In genomic region chr12:122669397-122670070, GRCh38 we compare ENCODE assay signal across 16 cellular contexts. TPM values are rescaled to one million over a fixed set of nuclear protein-coding genes. Genes with fewer than 3 reads are reported as not detected.
DNase-seq lines count a peak whose midpoint lies in the region; ATAC-seq, FAIRE-seq and TF ChIP-seq lines count a peak whose summit lies in the region.
"Had no signal": no experiment of that assay in that cellular context is flagged by ENCODE, and none has a peak within 500 bp of the region (broad histone marks: within the 10 kb centered on the region; RNA-seq: fewer than 3 reads in every experiment).

No MANE protein-coding gene starts in this region.

- FAIRE-seq in GM19239 (lab: Jason Lieb, UNC), result no peak
- FAIRE-seq: H1 had no signal

- no peaks in the 10 kb centered on the region for H3K79me2 ChIP-seq in parathyroid adenoma

- H3K27me3 Mint-ChIP-seq in natural killer cell (ENCODE audit: low read depth in 2 of 2), result peaks cover 4 to 7% of the 10 kb centered on the region in 2 donors

- TF ChIP-seq CTCF in parathyroid adenoma (IDR thresholded peaks at IDR 0.05) (no peak), natural killer cell (IDR thresholded peaks at IDR 0.05) (no peak)

- H3K9me3 Mint-ChIP-seq in natural killer cell, result no peaks in the 10 kb centered on the region

- intact Hi-C loops in natural killer cell (cut with micrococcal nuclease), result no loop called here

- no peak overlapping the region for H3K27ac ChIP-seq in parathyroid adenoma
- H3K27ac ChIP-seq: HL-60, SJCRH30, upper lobe of left lung had no signal

- peak overlapping the region; percentile 22 for H3K4me2 ChIP-seq in parathyroid adenoma (ENCODE audit: low read length)

- H3K9me3 ChIP-seq in parathyroid adenoma (ENCODE audit: control insufficient read depth, low read length), result no peaks in the 10 kb centered on the region
- H3K9me3 ChIP-seq: SJCRH30, upper lobe of left lung had no signal

- no peaks in the 10 kb centered on the region for H3K36me3 ChIP-seq in parathyroid adenoma (ENCODE audit: control insufficient read depth, insufficient read depth, low read length)
- H3K36me3 ChIP-seq: SJCRH30, upper lobe of left lung had no signal

- H3K27ac Mint-ChIP-seq in natural killer cell, result no peak overlapping the region
- H3K27ac Mint-ChIP-seq: activated CD8-positive, alpha-beta T cell treated with anti-CD3 and anti-CD28 coated beads, Interleukin-2, amount 10 ng/mL, durations not matched to agents 7 days and 5 days; CD4-positive, alpha-beta memory T cell had no signal

- no peak overlapping the region for H3K9ac ChIP-seq in parathyroid adenoma

- H3K4me1 ChIP-seq in parathyroid adenoma, result peaks cover 5% of the 10 kb centered on the region
- H3K4me1 ChIP-seq: SJCRH30, upper lobe of left lung had no signal

- no peaks in the 10 kb centered on the region for H3K4me1 Mint-ChIP-seq in natural killer cell
- H3K4me1 Mint-ChIP-seq: CD4-positive, alpha-beta memory T cell had no signal

- H3K4me3 ChIP-seq in parathyroid adenoma (ENCODE audit: low read depth, low read length), result no peak overlapping the region
- H3K4me3 ChIP-seq: SJCRH30, upper lobe of left lung had no signal

- no peaks in the 10 kb centered on the region for H3K36me3 Mint-ChIP-seq in natural killer cell
- H3K36me3 Mint-ChIP-seq: CD4-positive, alpha-beta memory T cell had no signal

- ATAC-seq in HG03175 (IDR thresholded peaks at IDR 0.05; ENCODE audit: unreplicated experiment), result no peak
- no peak for ATAC-seq in natural killer cell
- ATAC-seq: activated CD8-positive, alpha-beta T cell treated with anti-CD3 and anti-CD28 coated beads, Interleukin-2, amount 10 ng/mL, durations not matched to agents 7 days and 5 days had no signal

- no peaks in the 10 kb centered on the region for H3K27me3 ChIP-seq in parathyroid adenoma (ENCODE audit: control insufficient read depth, insufficient read depth, low read length)
- H3K27me3 ChIP-seq: SJCRH30, upper lobe of left lung had no signal

- H3K4me3 Mint-ChIP-seq in natural killer cell, result no peak overlapping the region
- H3K4me3 Mint-ChIP-seq: activated CD8-positive, alpha-beta T cell treated with anti-CD3 and anti-CD28 coated beads, Interleukin-2, amount 10 ng/mL, durations not matched to agents 7 days and 5 days; CD4-positive, alpha-beta memory T cell had no signal

- peak; percentile 75 for DNase-seq in EH (ENCODE audit: low read depth)
- DNase-seq in NCI-H226, result peak; percentile 48
- peak; percentile 26 for DNase-seq in dedifferentiated amniotic fluid mesenchymal stem cell (ENCODE audit: extremely low spot score)
- DNase-seq in GM19240 (ENCODE audit: insufficient read length, low spot score), result no peak
- no peak for DNase-seq in natural killer cell
- no peak for DNase-seq in GM19239 (ENCODE audit: insufficient read length, low spot score)
- DNase-seq: activated CD8-positive, alpha-beta T cell treated with anti-CD3 and anti-CD28 coated beads, Interleukin-2, amount 10 ng/mL, durations not matched to agents 7 days and 5 days; CD4-positive, alpha-beta memory T cell; GDM1; SJCRH30; stimulated activated CD4-positive, alpha-beta T cell treated with anti-CD3 and anti-CD28 coated beads, Interleukin-2, amount 100 ng/mL, for 48 hours had no signal

- no peak overlapping the region for H2AFZ ChIP-seq in parathyroid adenoma

RNA-seq across cellular contexts. Expression of gene HCAR2, which starts 33.6 kb away (rescaled TPM):
- total RNA-seq in natural killer cell, result 1 to 10 TPM; 1.3 to 8.5 (median 1.5) TPM
- total RNA-seq: activated CD8-positive, alpha-beta T cell treated with anti-CD3 and anti-CD28 coated beads, Interleukin-2, amount 10 ng/mL, durations not matched to agents 7 days and 5 days; CD4-positive, alpha-beta memory T cell; H1; SJCRH30 had no signal

RNA-seq across cellular contexts. Expression of gene HCAR3, which starts 47.1 kb away (rescaled TPM):
- total RNA-seq in natural killer cell, result 10 to 100 TPM in 1 of 3 donors, 1 to 10 TPM in 2; 1.8 to 14.7 (median 9.9) TPM
- total RNA-seq: activated CD8-positive, alpha-beta T cell treated with anti-CD3 and anti-CD28 coated beads, Interleukin-2, amount 10 ng/mL, durations not matched to agents 7 days and 5 days; CD4-positive, alpha-beta memory T cell; H1; SJCRH30 had no signal

Comparison
In these comparisons a context has a peak if more than half of its experiments do, and no peak if none do; other contexts are left out.
1. DNase-seq: peak in EH (single experiment), NCI-H226 (single experiment) and dedifferentiated amniotic fluid mesenchymal stem cell (single experiment); none in GM19240 (single experiment), natural killer cell (single experiment) and GM19239 (single experiment).